Comparison of ENCODE assay signal across 1 cellular context in the genomic region with DNA sequence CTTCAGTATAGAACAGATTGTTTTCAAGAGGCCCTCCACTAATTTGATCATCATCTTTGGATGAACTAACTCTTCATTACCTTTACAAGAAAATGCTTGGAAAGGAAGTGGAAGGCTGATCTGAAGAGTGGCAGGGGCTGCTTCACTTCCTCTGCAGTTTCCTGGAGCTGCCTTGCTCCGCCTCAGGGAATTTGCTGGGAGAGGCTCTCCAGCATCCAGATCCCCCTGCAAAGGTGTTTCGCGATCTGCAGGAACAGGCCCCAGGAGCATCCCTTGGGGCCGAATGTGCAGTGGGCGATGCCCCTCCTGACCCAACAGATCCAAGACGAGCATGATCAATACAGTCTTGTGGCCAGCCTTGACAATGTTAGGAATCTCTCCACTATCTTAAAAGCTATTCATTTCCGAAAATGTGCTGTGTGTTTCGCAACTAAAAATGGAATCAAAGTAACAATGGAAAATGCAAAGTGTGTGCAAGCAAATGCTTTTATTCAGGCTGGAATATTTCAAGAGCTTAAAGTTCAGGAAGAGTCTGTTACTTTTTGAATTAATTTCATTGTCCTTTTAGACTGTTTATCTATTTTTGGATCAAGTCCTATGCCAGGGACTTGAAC.
TF ChIP-seq lines count a peak whose summit lies in the region.

No MANE protein-coding gene starts in this region.

TF ChIP-seq in HCT116, 20 proteins besides CTCF, POLR2A, EP300 and RAD21:
- TF ChIP-seq ZNF274 (IDR thresholded peaks at IDR 0.05; ENCODE audit: low read depth, low read length) (no peak), ATF3 (IDR thresholded peaks at IDR 0.05) (0 out of 2 replicates have a peak, but pooled peaks have one; percentile 5)
